Comparison of ENCODE assay signal across 1 cellular context in genomic region chr4:10495651-10496050, GRCh38.
TF ChIP-seq lines count a peak whose summit lies in the region.

No MANE protein-coding gene starts in this region.

TF ChIP-seq in SK-N-SH treated with all-trans-retinoic acid at 6 μM for 48 hours, 23 proteins besides CTCF, POLR2A, EP300 and RAD21 (continued from another document):
- no peak for TF ChIP-seq PATZ1 (CRISPR knock-in tag; IDR thresholded peaks at IDR 0.05; ENCODE audit: borderline replicate concordance)
- no peak for TF ChIP-seq ARNTL (CRISPR knock-in tag; IDR thresholded peaks at IDR 0.05; ENCODE audit: borderline replicate concordance, low read depth)
- no peak for TF ChIP-seq ZNF8 (CRISPR knock-in tag; IDR thresholded peaks at IDR 0.05)
- no peak for TF ChIP-seq POU6F1 (CRISPR knock-in tag; IDR thresholded peaks at IDR 0.05; ENCODE audit: borderline replicate concordance, low read depth)
- TF ChIP-seq TOX (CRISPR knock-in tag; IDR thresholded peaks at IDR 0.05; ENCODE audit: borderline replicate concordance) = no peak
- no peak for TF ChIP-seq CSRNP3 (CRISPR knock-in tag; IDR thresholded peaks at IDR 0.05)
- no peak for TF ChIP-seq ISL1 (CRISPR knock-in tag; IDR thresholded peaks at IDR 0.05)
- no peak for TF ChIP-seq RARB (CRISPR knock-in tag; IDR thresholded peaks at IDR 0.05)
- TF ChIP-seq ESRRG (CRISPR knock-in tag; IDR thresholded peaks at IDR 0.05) = no peak
